In genomic region chr7:159030490-159031134, GRCh38 we compare ENCODE assay signal across 1 cellular context.
TF ChIP-seq lines count a peak whose summit lies in the region.

No MANE protein-coding gene starts in this region.

TF ChIP-seq in K562, 482 proteins besides CTCF, POLR2A, EP300 and RAD21 (continued from another document and continues in another):
- TF ChIP-seq ZBTB2 (IDR thresholded peaks at IDR 0.05) (peak; percentile 54; the same call in 1 of the 2 replicates), SMARCE1 (IDR thresholded peaks at IDR 0.05) (peak; percentile 64; the same call in 1 of the 2 replicates), MTA3 (IDR thresholded peaks at IDR 0.05; ENCODE audit: borderline replicate concordance) (peak; percentile 95), BCL6 (CRISPR knock-in tag; IDR thresholded peaks at IDR 0.05) (no peak), ZNF561 (CRISPR knock-in tag; conservative IDR thresholded peaks at IDR 0.05) (no peak), ZNF583 (CRISPR knock-in tag; IDR thresholded peaks at IDR 0.05) (peak; percentile 52; the same call in 1 of the 2 replicates), HNRNPL (IDR thresholded peaks at IDR 0.05; ENCODE audit: low read depth, low read length) (0 out of 2 replicates have a peak, but pooled peaks have one; percentile 46), SMC3 (conservative IDR thresholded peaks at IDR 0.05; ENCODE audit: insufficient read depth, low read depth, low read length) (peak; percentile 51), IFI16 (CRISPR knock-in tag; IDR thresholded peaks at IDR 0.05) (no peak), BCOR (IDR thresholded peaks at IDR 0.05) (peak; percentile 77), ZBED1 (IDR thresholded peaks at IDR 0.05) (peak; percentile 66; the same call in 1 of the 2 replicates), NFATC3 (IDR thresholded peaks at IDR 0.05) (0 out of 2 replicates have a peak, but pooled peaks have one; percentile 81), TCF7L2 (IDR thresholded peaks at IDR 0.05; ENCODE audit: low read depth, low read length) (no peak), TFE3 (CRISPR knock-in tag; IDR thresholded peaks at IDR 0.05) (no peak), VEZF1 (CRISPR knock-in tag; IDR thresholded peaks at IDR 0.05) (peak; percentile 60), ZNF699 (CRISPR knock-in tag; IDR thresholded peaks at IDR 0.05; ENCODE audit: insufficient replicate concordance) (no peak), RBM22 (IDR thresholded peaks at IDR 0.05; ENCODE audit: low read depth, low read length, poor library complexity, severe bottlenecking) (peak; percentile 75), PHF8 (IDR thresholded peaks at IDR 0.05; ENCODE audit: borderline replicate concordance, low read length) (peak; percentile 74; the same call in 1 of the 2 replicates), PML (IDR thresholded peaks at IDR 0.05; ENCODE audit: low read length) (0 out of 2 replicates have a peak, but pooled peaks have one; percentile 17), REST (CRISPR knock-in tag; IDR thresholded peaks at IDR 0.05; ENCODE audit: low read depth) (0 out of 2 replicates have a peak, but pooled peaks have one; percentile 43), SPI1 (IDR thresholded peaks at IDR 0.05; ENCODE audit: borderline replicate concordance, low read depth, low read length) (peak; percentile 54; the same call in 1 of the 2 replicates), ZNF347 (CRISPR knock-in tag; IDR thresholded peaks at IDR 0.05; ENCODE audit: low read depth) (no peak), CBX3 (IDR thresholded peaks at IDR 0.05; ENCODE audit: borderline replicate concordance in 1 of 2, low read length in 2 of 2) (peak in 1 of 2 experiments; percentile 46; a peak in 1 of 3 replicates), CHCHD3 (CRISPR knock-in tag; IDR thresholded peaks at IDR 0.05) (no peak), GABPB1 (CRISPR knock-in tag; IDR thresholded peaks at IDR 0.05) (peak; percentile 60; the same call in 1 of the 2 replicates), PREB (CRISPR knock-in tag; IDR thresholded peaks at IDR 0.05) (0 out of 2 replicates have a peak, but pooled peaks have one; percentile 87), CCAR2 (IDR thresholded peaks at IDR 0.05; ENCODE audit: low read depth, low read length) (no peak), ARID4B (CRISPR knock-in tag; IDR thresholded peaks at IDR 0.05) (peak; percentile 71; the same call in 1 of the 2 replicates), NBN (IDR thresholded peaks at IDR 0.05; ENCODE audit: low read depth) (0 out of 2 replicates have a peak, but pooled peaks have one; percentile 73), TBP (optimal IDR thresholded peaks at IDR 0.05; ENCODE audit: low read depth, low read length) (no peak), SRSF7 (optimal IDR thresholded peaks at IDR 0.05; ENCODE audit: low read depth, low read length) (no peak), NRF1 (conservative IDR thresholded peaks at IDR 0.05 in 1 of 2, IDR thresholded peaks at IDR 0.05 in 1 of 2) (peak; percentile 64 to 68), ETS1 (conservative IDR thresholded peaks at IDR 0.05; ENCODE audit: control insufficient read depth, low read depth, low read length) (peak; percentile 76; the same call in 1 of the 2 replicates), MEIS2 (IDR thresholded peaks at IDR 0.05; ENCODE audit: partially characterized antibody) (peak; percentile 2), CGGBP1 (CRISPR knock-in tag; IDR thresholded peaks at IDR 0.05) (0 out of 2 replicates have a peak, but pooled peaks have one; percentile 45), KAT7 (CRISPR knock-in tag; IDR thresholded peaks at IDR 0.05; ENCODE audit: borderline replicate concordance) (peak; percentile 88), ETV5 (CRISPR knock-in tag; IDR thresholded peaks at IDR 0.05; ENCODE audit: low read depth) (peak; percentile 80), POLR2G (IDR thresholded peaks at IDR 0.05; ENCODE audit: low read depth, low read length) (peak; percentile 90), USF1 (CRISPR knock-in tag; IDR thresholded peaks at IDR 0.05) (0 out of 2 replicates have a peak, but pooled peaks have one; percentile 14), LCOR (CRISPR knock-in tag; IDR thresholded peaks at IDR 0.05) (peak; percentile 77; the same call in 1 of the 2 replicates), SAP30 (IDR thresholded peaks at IDR 0.05; ENCODE audit: borderline replicate concordance, insufficient read depth, low read depth, low read length, poor library complexity, severe bottlenecking) (peak; percentile 25), E2F5 (CRISPR knock-in tag; IDR thresholded peaks at IDR 0.05) (0 out of 2 replicates have a peak, but pooled peaks have one; percentile 74), SRSF3 (IDR thresholded peaks at IDR 0.05; ENCODE audit: insufficient read depth, low read length) (0 out of 2 replicates have a peak, but pooled peaks have one; percentile 16), TOE1 (IDR thresholded peaks at IDR 0.05; ENCODE audit: borderline replicate concordance) (peak; percentile 63; the same call in 1 of the 2 replicates), TOE1 (CRISPR knock-in tag; IDR thresholded peaks at IDR 0.05; ENCODE audit: borderline replicate concordance, low read depth) (peak; percentile 82)
